Comparison of ENCODE assay signal across 8 cellular contexts in genomic region chr6:786946-787763, GRCh38.
A peak's percentile ranks its signal among the peaks of the same experiment; 100 is the strongest.
DNase-seq lines count a peak whose midpoint lies in the region; ATAC-seq and TF ChIP-seq lines count a peak whose summit lies in the region.

No MANE protein-coding gene starts in this region.

- no CpG with 5 or more reads among the region's 12 CpGs for WGBS in mesendoderm (ENCODE audit: extremely low coverage, insufficient coverage, low lambda C conversion rate)

- no peak overlapping the region for H3K4ac ChIP-seq in mesendoderm (ENCODE audit: low read depth, low read length)

- no peak overlapping the region for H3K27ac Mint-ChIP-seq in HFFc6

- ATAC-seq in DND-41 (ENCODE audit: insufficient read depth, low read depth) (no peak), HG03135 (IDR thresholded peaks at IDR 0.05; ENCODE audit: unreplicated experiment) (no peak)

- H2BK5ac ChIP-seq in mesendoderm (ENCODE audit: low read length) = no peak overlapping the region

- H3K4me3 ChIP-seq in DND-41 (ENCODE audit: low read depth in 1 of 2, low read length in 2 of 2) (no peak overlapping the region), adipocyte (ENCODE audit: low read length) (no peak overlapping the region), mesendoderm (ENCODE audit: low read length) (no peak overlapping the region)

- H3K36me3 Mint-ChIP-seq in HFFc6 (ENCODE audit: low read depth) = no peaks in the 10 kb centered on the region

- peaks cover 3% of the 10 kb centered on the region for H3K27me3 Mint-ChIP-seq in HFFc6 (ENCODE audit: insufficient read depth)

- H3K27ac ChIP-seq in DND-41 (ENCODE audit: low read length) (no peak overlapping the region), mesendoderm (ENCODE audit: low read depth, low read length) (no peak overlapping the region)

- no peak overlapping the region for H4K8ac ChIP-seq in mesendoderm (ENCODE audit: low read depth, low read length)

- H3K27me3 ChIP-seq in DND-41 (ENCODE audit: insufficient read depth, low read length, poor library complexity) (no peaks in the 10 kb centered on the region), adipocyte (replicated peaks; ENCODE audit: control insufficient read depth, insufficient read depth, low read length) (peaks cover 25% of the 10 kb centered on the region), mesendoderm (ENCODE audit: insufficient read depth, low read length, poor library complexity) (no peaks in the 10 kb centered on the region)

- H3K18ac ChIP-seq in mesendoderm (ENCODE audit: low read length) = no peak overlapping the region

- no peaks in the 10 kb centered on the region for H3K79me1 ChIP-seq in mesendoderm (ENCODE audit: low read length)

- H3K36me3 ChIP-seq in DND-41 (ENCODE audit: insufficient read depth, low read length) = no peaks in the 10 kb centered on the region
- H3K36me3 ChIP-seq in adipocyte (ENCODE audit: control insufficient read depth, insufficient read depth, low read length, severe bottlenecking) = no peaks in the 10 kb centered on the region
- H3K36me3 ChIP-seq in mesendoderm (ENCODE audit: control insufficient read depth, insufficient read depth, low read length) = no peaks in the 10 kb centered on the region

- no peak overlapping the region for H3K9ac ChIP-seq in DND-41 (ENCODE audit: low read depth, low read length)
- H3K9ac ChIP-seq in adipocyte (ENCODE audit: low read length) = no peak overlapping the region
- no peak overlapping the region for H3K9ac ChIP-seq in mesendoderm (ENCODE audit: low read length)

- TF ChIP-seq CTCF in DND-41 (IDR thresholded peaks at IDR 0.05; ENCODE audit: borderline replicate concordance, extremely low read depth, low read length, poor library complexity, severe bottlenecking) = peak; percentile 37
- peak; percentile 80 for TF ChIP-seq CTCF in HFFc6 (IDR thresholded peaks at IDR 0.05)

- H3K23ac ChIP-seq in mesendoderm (ENCODE audit: low read length) = no peak overlapping the region

- H3K56ac ChIP-seq in mesendoderm (ENCODE audit: low read length) = no peak overlapping the region

- H3K4me1 Mint-ChIP-seq in HFFc6 (ENCODE audit: low read depth) = no peaks in the 10 kb centered on the region

- no peak overlapping the region for H2BK120ac ChIP-seq in mesendoderm (ENCODE audit: low read depth, low read length)

- peaks cover 10% of the 10 kb centered on the region; the same call in 1 of the 2 replicates for H3K9me3 Mint-ChIP-seq in HFFc6

- no peak overlapping the region for H2BK15ac ChIP-seq in mesendoderm (replicated peaks; ENCODE audit: low read depth)

- no peak overlapping the region for H3K4me3 Mint-ChIP-seq in HFFc6

- H3K4me2 ChIP-seq in DND-41 (ENCODE audit: insufficient read depth, low read length) (no peak overlapping the region), mesendoderm (ENCODE audit: low read length) (no peak overlapping the region)

- H2AK5ac ChIP-seq in mesendoderm (ENCODE audit: low read length) = no peak overlapping the region

- no peak overlapping the region for H2AFZ ChIP-seq in DND-41 (ENCODE audit: low read depth, low read length)

- H4K5ac ChIP-seq in mesendoderm (ENCODE audit: low read length) = no peak overlapping the region

- H3K79me2 ChIP-seq in DND-41 (ENCODE audit: insufficient read depth, low read length) = no peaks in the 10 kb centered on the region
- H3K79me2 ChIP-seq in mesendoderm (ENCODE audit: control insufficient read depth, insufficient read depth, low read length) = no peaks in the 10 kb centered on the region

- no peak for DNase-seq in DND-41
- no peak for DNase-seq in HFFc6
- DNase-seq in adipocyte (ENCODE audit: low read depth) = peak; percentile 25
- peak; percentile 45 for DNase-seq in mesendoderm
- DNase-seq in nucleus accumbens (lab: John Stamatoyannopoulos, UW) = no peak
- no peak for DNase-seq in NCI-H146 (lab: John Stamatoyannopoulos, UW)
- no peak for DNase-seq in DMS114 treated with DMSO at 0.1 percent for 48 hours (lab: John Stamatoyannopoulos, UW; ENCODE audit: unreplicated experiment)

- no peaks in the 10 kb centered on the region for H4K20me1 ChIP-seq in DND-41 (ENCODE audit: insufficient read depth, low read length)

- no peaks in the 10 kb centered on the region for H3K4me1 ChIP-seq in DND-41 (ENCODE audit: insufficient read depth, low read length)
- H3K4me1 ChIP-seq in adipocyte (ENCODE audit: control insufficient read depth, insufficient read depth, low read length) = no peaks in the 10 kb centered on the region
- H3K4me1 ChIP-seq in mesendoderm (ENCODE audit: control insufficient read depth, low read depth, low read length) = no peaks in the 10 kb centered on the region

- H3K9me3 ChIP-seq in DND-41 (ENCODE audit: insufficient read depth, low read length, severe bottlenecking) (no peaks in the 10 kb centered on the region), adipocyte (ENCODE audit: control insufficient read depth, low read length) (peaks cover 3% of the 10 kb centered on the region)

Comparison
In these comparisons a context has a peak if more than half of its experiments do, and no peak if none do; other contexts are left out.
1. DNase-seq: peak in adipocyte (single experiment) and mesendoderm (single experiment); none in DND-41 (single experiment), HFFc6 (single experiment), nucleus accumbens (0 of 56), NCI-H146 (single experiment) and DMS114 treated with DMSO at 0.1 percent for 48 hours (single experiment).